In genomic region chr16:67163164-67163902, GRCh38 we compare ENCODE assay signal across 8 cellular contexts. TPM values are rescaled to one million over a fixed set of nuclear protein-coding genes. Genes with fewer than 3 reads are reported as not detected.
DNase-seq lines count a peak whose midpoint lies in the region; ATAC-seq and TF ChIP-seq lines count a peak whose summit lies in the region.

No MANE protein-coding gene starts in this region.

- H3K36me3 ChIP-seq in IMR-90 (ENCODE audit: control insufficient read depth, insufficient read depth, low read length), result peaks cover 3% of the 10 kb centered on the region; the same call in 1 of the 2 replicates

- peaks cover 5 to 25% of the 10 kb centered on the region in 2 experiments; a peak in 2 of 4 replicates for H3K79me1 ChIP-seq in IMR-90 (ENCODE audit: low read depth in 1 of 2, low read length in 2 of 2)

- peaks cover 54% of the 10 kb centered on the region for H3K27me3 Mint-ChIP-seq in activated CD8-positive, alpha-beta T cell treated with anti-CD3 and anti-CD28 coated beads for 36 hours
- peaks cover 29% of the 10 kb centered on the region for H3K27me3 Mint-ChIP-seq in osteocyte (ENCODE audit: unreplicated experiment)

- no peak for TF ChIP-seq CTCF in IMR-90 (conservative IDR thresholded peaks at IDR 0.05; ENCODE audit: low read depth, low read length)
- no peak for TF ChIP-seq CTCF in activated CD8-positive, alpha-beta T cell treated with anti-CD3 and anti-CD28 coated beads for 36 hours (IDR thresholded peaks at IDR 0.05)
- no peak for TF ChIP-seq CTCF in foreskin fibroblast (IDR thresholded peaks at IDR 0.05; ENCODE audit: low read depth, low read length)
- TF ChIP-seq CTCF in osteocyte (IDR thresholded peaks at IDR 0.05), result no peak

- in situ Hi-C loops in IMR-90 (cut with MboI; ENCODE audit: low sequenced_read_pairs), result no loop called here

- H3K18ac ChIP-seq in IMR-90 (ENCODE audit: low read depth, low read length), result no peak overlapping the region

- H3K9ac ChIP-seq in IMR-90 (ENCODE audit: low read depth, low read length), result no peak overlapping the region

- no peak overlapping the region for H2BK20ac ChIP-seq in IMR-90 (ENCODE audit: low read depth, low read length)

- no peak overlapping the region for H3K23ac ChIP-seq in IMR-90 (ENCODE audit: low read depth, low read length)

- no peak overlapping the region for H3K14ac ChIP-seq in IMR-90 (replicated peaks; ENCODE audit: low read depth, low read length)

- no peak for TF ChIP-seq POLR2A in IMR-90 (IDR thresholded peaks at IDR 0.05; ENCODE audit: low read depth, low read length)

- BruUV-seq in IMR-90 (replicated peaks; lab: Mats Ljungman, UMichigan), result no TSS peak

- H3K56ac ChIP-seq in IMR-90 (ENCODE audit: extremely low read depth, insufficient read depth, low read length), result no peak overlapping the region

- peak overlapping the region; percentile 44 for H3K4me3 Mint-ChIP-seq in activated CD8-positive, alpha-beta T cell treated with anti-CD3 and anti-CD28 coated beads for 36 hours
- peak overlapping the region; percentile 52 for H3K4me3 Mint-ChIP-seq in osteocyte (ENCODE audit: unreplicated experiment)

- no peak overlapping the region for H2BK5ac ChIP-seq in IMR-90 (ENCODE audit: low read depth, low read length, poor library complexity, severe bottlenecking)

- peaks cover 22% of the 10 kb centered on the region for H3K36me3 Mint-ChIP-seq in activated CD8-positive, alpha-beta T cell treated with anti-CD3 and anti-CD28 coated beads for 36 hours (ENCODE audit: low read depth)
- peaks cover 2% of the 10 kb centered on the region for H3K36me3 Mint-ChIP-seq in osteocyte (ENCODE audit: unreplicated experiment)

- peak; percentile 42 for DNase-seq in 8988T
- peak; percentile 35 for DNase-seq in IMR-90
- peak; percentile 61 for DNase-seq in activated CD8-positive, alpha-beta T cell treated with anti-CD3 and anti-CD28 coated beads for 36 hours
- DNase-seq in foreskin fibroblast, result peak; percentile 62 to 83
- DNase-seq in osteocyte (ENCODE audit: extremely low spot score, unreplicated experiment), result no peak
- DNase-seq in DMS114 treated with DMSO at 0.1 percent for 48 hours (lab: John Stamatoyannopoulos, UW; ENCODE audit: unreplicated experiment), result no peak
- DNase-seq in mucosa of gallbladder (ENCODE audit: low spot score), result no peak

- no peak overlapping the region for H2BK120ac ChIP-seq in IMR-90 (ENCODE audit: low read depth, low read length)

- H3K4ac ChIP-seq in IMR-90 (ENCODE audit: low read depth, low read length), result no peak overlapping the region

- H4K20me1 ChIP-seq in IMR-90 (ENCODE audit: insufficient read depth, low read length), result 0 out of 2 replicates have a peak, but pooled peaks cover 5% of the 10 kb centered on the region

- H2AK5ac ChIP-seq in IMR-90 (ENCODE audit: low read depth, low read length), result no peak overlapping the region; the same call in 1 of the 2 replicates

- peak overlapping the region; percentile 9; the same call in 1 of the 2 replicates for H3K4me2 ChIP-seq in IMR-90 (ENCODE audit: low read depth, low read length)

- 17% methylated on average over 48 of the region's 95 CpGs; no CpG with 5 or more reads in 1 of the 2 experiments for WGBS in IMR-90 (ENCODE audit: extremely low coverage in 2 of 2, insufficient read length in 1 of 2), 2 experiments

- H3K4me1 ChIP-seq in IMR-90 (ENCODE audit: control insufficient read depth, insufficient read depth, low read length), result peaks cover 18% of the 10 kb centered on the region; the same call in 1 of the 2 replicates

- H3K4me3 ChIP-seq in IMR-90 (ENCODE audit: insufficient read depth, low read depth, low read length), result no peak overlapping the region
- H3K4me3 ChIP-seq in foreskin fibroblast (ENCODE audit: low read depth in 1 of 2, low read length in 2 of 2), result peak overlapping the region; percentile 25 to 28

- H3K27ac ChIP-seq in IMR-90 (ENCODE audit: insufficient read depth, low read length), result no peak overlapping the region

- TF ChIP-seq RAD21 in IMR-90 (IDR thresholded peaks at IDR 0.05; ENCODE audit: low read length), result no peak

- no peak overlapping the region for H3K27ac Mint-ChIP-seq in activated CD8-positive, alpha-beta T cell treated with anti-CD3 and anti-CD28 coated beads for 36 hours
- H3K27ac Mint-ChIP-seq in osteocyte (ENCODE audit: unreplicated experiment), result no peak overlapping the region

- peaks cover 46% of the 10 kb centered on the region for H3K4me1 Mint-ChIP-seq in activated CD8-positive, alpha-beta T cell treated with anti-CD3 and anti-CD28 coated beads for 36 hours (ENCODE audit: low read depth)
- H3K4me1 Mint-ChIP-seq in osteocyte (ENCODE audit: unreplicated experiment), result peaks cover 39% of the 10 kb centered on the region

- H2BK15ac ChIP-seq in IMR-90 (ENCODE audit: low read depth, low read length), result no peak overlapping the region

- H2AK9ac ChIP-seq in IMR-90 (replicated peaks; ENCODE audit: low read depth, low read length, poor library complexity), result peak overlapping the region; percentile 26

- H4K8ac ChIP-seq in IMR-90 (ENCODE audit: low read depth in 2 of 2, low read length in 2 of 2), result peak overlapping the region in 1 of 2 experiments; percentile 10; a peak in 1 of 4 replicates

- CTCF ChIA-PET in IMR-90 (lab: Yijun Ruan, JAX), result no interaction called here
- CTCF ChIA-PET in activated CD8-positive, alpha-beta T cell treated with anti-CD3 and anti-CD28 coated beads for 36 hours (lab: Charles Lee), result interaction anchor here (1.0 to 15.9 kb wide), 13 partner anchors 8 to 209 kb away, joined by 3 to 209 read pairs (median 5); partner anchors contain the start of genes CES3, HSF4 and NOL3

- intact Hi-C loops in IMR-90 (cut with micrococcal nuclease), result no loop called here
- intact Hi-C loops in activated CD8-positive, alpha-beta T cell treated with anti-CD3 and anti-CD28 coated beads for 36 hours (cut with micrococcal nuclease), result no loop called here

- no peak overlapping the region for H4K5ac ChIP-seq in IMR-90 (ENCODE audit: low read depth, low read length)

- no peak overlapping the region for H4K91ac ChIP-seq in IMR-90 (ENCODE audit: insufficient read depth, low read depth, low read length)

- no peaks in the 10 kb centered on the region for H3K9me3 ChIP-seq in IMR-90 (ENCODE audit: control insufficient read depth, insufficient read depth, low read length)

- ATAC-seq in IMR-90 (ENCODE audit: low read depth) (peak; percentile 8), GM19463 (IDR thresholded peaks at IDR 0.05; ENCODE audit: unreplicated experiment) (no peak)
- no peak for ATAC-seq in activated CD8-positive, alpha-beta T cell treated with anti-CD3 and anti-CD28 coated beads for 36 hours

- no peaks in the 10 kb centered on the region for H3K9me3 Mint-ChIP-seq in activated CD8-positive, alpha-beta T cell treated with anti-CD3 and anti-CD28 coated beads for 36 hours
- no peaks in the 10 kb centered on the region for H3K9me3 Mint-ChIP-seq in osteocyte (ENCODE audit: unreplicated experiment)

- dilution Hi-C loops in IMR-90 (cut with HindIII; ENCODE audit: low sequenced_read_pairs, unreplicated experiment), result no loop called here

- peak overlapping the region; percentile 83 for H2AFZ ChIP-seq in IMR-90 (replicated peaks; ENCODE audit: low read length, poor library complexity)

- POLR2A ChIA-PET in IMR-90 (lab: Charles Lee; ENCODE audit: unreplicated experiment), result interaction anchor here (0.7 kb wide), 1 partner anchor 238 kb away, joined by 5 read pairs; no protein-coding TSS in a partner anchor
- POLR2A ChIA-PET in activated CD8-positive, alpha-beta T cell treated with anti-CD3 and anti-CD28 coated beads for 36 hours (lab: Charles Lee), result interaction anchor here (0.5 to 5.6 kb wide), 5 partner anchors 11 to 219 kb away, joined by 3 to 67 read pairs (median 3); partner anchors contain the start of gene NOL3

- peaks cover 24% of the 10 kb centered on the region; the same call in 1 of the 2 replicates for H3K27me3 ChIP-seq in IMR-90 (ENCODE audit: control insufficient read depth, insufficient read depth, low read length)

- peaks cover 5% of the 10 kb centered on the region; the same call in 1 of the 2 replicates for H3K9me1 ChIP-seq in IMR-90 (ENCODE audit: insufficient read depth, low read length)

TF ChIP-seq in IMR-90, 13 proteins besides CTCF, POLR2A, EP300 and RAD21 (continues in another document):
- TF ChIP-seq MAFK (IDR thresholded peaks at IDR 0.05; ENCODE audit: low read depth, low read length), result no peak

RNA-seq across cellular contexts. Expression of gene HSF4, which starts 1.2 kb away (rescaled TPM):
- 0.54 and 0.83 TPM in 2 replicates for total RNA-seq in IMR-90 (2012; rRNA removed)
- 6.7 and 7.5 TPM in 2 replicates for polyA plus RNA-seq in IMR-90 (2012; rRNA removed)
- 0.50 and 2.0 TPM in 2 replicates for polyA plus RNA-seq in IMR-90 (2012; cell fraction: cytosol; rRNA removed)
- polyA plus RNA-seq in IMR-90 (2012; cell fraction: nucleus; rRNA removed; ENCODE audit: low replicate concordance), result 125 and 166 TPM in 2 replicates
- 10 to 100 TPM; 56.0 to 73.3 TPM for total RNA-seq in activated CD8-positive, alpha-beta T cell treated with anti-CD3 and anti-CD28 coated beads for 36 hours
- total RNA-seq in osteocyte, result 19.6 and 22.3 TPM in 2 replicates
- 51.3 TPM for total RNA-seq in mucosa of gallbladder

RNA-seq across cellular contexts. Expression of gene FBXL8, which starts 3.6 kb away (rescaled TPM):
- total RNA-seq in IMR-90 (2012; rRNA removed), result 1.9 and 2.3 TPM in 2 replicates
- 12.5 and 14.5 TPM in 2 replicates for polyA plus RNA-seq in IMR-90 (2012; rRNA removed)
- 6.2 and 16.3 TPM in 2 replicates for polyA plus RNA-seq in IMR-90 (2012; cell fraction: cytosol; rRNA removed)
- 88.4 and 231 TPM in 2 replicates for polyA plus RNA-seq in IMR-90 (2012; cell fraction: nucleus; rRNA removed; ENCODE audit: low replicate concordance)
- total RNA-seq in activated CD8-positive, alpha-beta T cell treated with anti-CD3 and anti-CD28 coated beads for 36 hours, result 10 to 100 TPM; 27.1 to 28.6 TPM
- total RNA-seq in osteocyte, result 12.8 and 15.5 TPM in 2 replicates
- total RNA-seq in mucosa of gallbladder, result 24.6 TPM

RNA-seq across cellular contexts. Expression of gene TRADD, which starts 3.6 kb away (rescaled TPM):
- total RNA-seq in IMR-90 (2012; rRNA removed), result 8.1 and 8.6 TPM in 2 replicates
- 14.6 and 18.6 TPM in 2 replicates for polyA plus RNA-seq in IMR-90 (2012; rRNA removed)
- 24.3 and 38.7 TPM in 2 replicates for polyA plus RNA-seq in IMR-90 (2012; cell fraction: cytosol; rRNA removed)
- polyA plus RNA-seq in IMR-90 (2012; cell fraction: nucleus; rRNA removed; ENCODE audit: low replicate concordance), result 32.6 and 82.1 TPM in 2 replicates
- 10 to 100 TPM; 28.4 to 31.2 TPM for total RNA-seq in activated CD8-positive, alpha-beta T cell treated with anti-CD3 and anti-CD28 coated beads for 36 hours
- 13.4 and 14.1 TPM in 2 replicates for total RNA-seq in osteocyte
- 38.2 TPM for total RNA-seq in mucosa of gallbladder

RNA-seq across cellular contexts. Expression of gene NOL3, which starts 7.0 kb away (rescaled TPM):
- total RNA-seq in IMR-90 (2012; rRNA removed), result 5.0 and 6.1 TPM in 2 replicates
- polyA plus RNA-seq in IMR-90 (2012; rRNA removed), result 16.9 and 17.2 TPM in 2 replicates
- 17.3 and 24.9 TPM in 2 replicates for polyA plus RNA-seq in IMR-90 (2012; cell fraction: cytosol; rRNA removed)
- 60.1 and 82.3 TPM in 2 replicates for polyA plus RNA-seq in IMR-90 (2012; cell fraction: nucleus; rRNA removed; ENCODE audit: low replicate concordance)
- total RNA-seq in activated CD8-positive, alpha-beta T cell treated with anti-CD3 and anti-CD28 coated beads for 36 hours, result 10 to 100 TPM; 24.5 to 25.3 TPM
- 15.8 and 22.8 TPM in 2 replicates for total RNA-seq in osteocyte
- total RNA-seq in mucosa of gallbladder, result 79.0 TPM

RNA-seq across cellular contexts. Expression of gene B3GNT9, which starts 12.5 kb away (rescaled TPM):
- total RNA-seq in IMR-90 (2012; rRNA removed), result 5.0 and 5.3 TPM in 2 replicates
- 12.0 and 13.3 TPM in 2 replicates for polyA plus RNA-seq in IMR-90 (2012; rRNA removed)
- 19.3 and 27.2 TPM in 2 replicates for polyA plus RNA-seq in IMR-90 (2012; cell fraction: cytosol; rRNA removed)
- 18.2 and 30.1 TPM in 2 replicates for polyA plus RNA-seq in IMR-90 (2012; cell fraction: nucleus; rRNA removed; ENCODE audit: low replicate concordance)
- total RNA-seq in activated CD8-positive, alpha-beta T cell treated with anti-CD3 and anti-CD28 coated beads for 36 hours, result 1 to 10 TPM; 2.1 to 2.5 TPM
- total RNA-seq in osteocyte, result 44.1 and 44.9 TPM in 2 replicates
- total RNA-seq in mucosa of gallbladder, result 14.1 TPM

Comparison
In these comparisons a context has a peak if more than half of its experiments do, and no peak if none do; other contexts are left out.
1. DNase-seq: peak in 8988T (single experiment), IMR-90 (single experiment), activated CD8-positive, alpha-beta T cell treated with anti-CD3 and anti-CD28 coated beads for 36 hours (single experiment) and foreskin fibroblast (2 of 2); none in osteocyte (single experiment), DMS114 treated with DMSO at 0.1 percent for 48 hours (single experiment) and mucosa of gallbladder (single experiment).
2. RNA of gene HSF4, which starts 1.2 kb away (total RNA-seq): 56.0 to 73.3 TPM in activated CD8-positive, alpha-beta T cell treated with anti-CD3 and anti-CD28 coated beads for 36 hours, 51.3 TPM in mucosa of gallbladder (single experiment) and 19.6 to 22.3 TPM in osteocyte; 0.54 to 0.83 TPM in IMR-90; every median in the first group is over 10 times any median in the second.